Comparison of ENCODE assay signal across 18 cellular contexts in the genomic region with DNA sequence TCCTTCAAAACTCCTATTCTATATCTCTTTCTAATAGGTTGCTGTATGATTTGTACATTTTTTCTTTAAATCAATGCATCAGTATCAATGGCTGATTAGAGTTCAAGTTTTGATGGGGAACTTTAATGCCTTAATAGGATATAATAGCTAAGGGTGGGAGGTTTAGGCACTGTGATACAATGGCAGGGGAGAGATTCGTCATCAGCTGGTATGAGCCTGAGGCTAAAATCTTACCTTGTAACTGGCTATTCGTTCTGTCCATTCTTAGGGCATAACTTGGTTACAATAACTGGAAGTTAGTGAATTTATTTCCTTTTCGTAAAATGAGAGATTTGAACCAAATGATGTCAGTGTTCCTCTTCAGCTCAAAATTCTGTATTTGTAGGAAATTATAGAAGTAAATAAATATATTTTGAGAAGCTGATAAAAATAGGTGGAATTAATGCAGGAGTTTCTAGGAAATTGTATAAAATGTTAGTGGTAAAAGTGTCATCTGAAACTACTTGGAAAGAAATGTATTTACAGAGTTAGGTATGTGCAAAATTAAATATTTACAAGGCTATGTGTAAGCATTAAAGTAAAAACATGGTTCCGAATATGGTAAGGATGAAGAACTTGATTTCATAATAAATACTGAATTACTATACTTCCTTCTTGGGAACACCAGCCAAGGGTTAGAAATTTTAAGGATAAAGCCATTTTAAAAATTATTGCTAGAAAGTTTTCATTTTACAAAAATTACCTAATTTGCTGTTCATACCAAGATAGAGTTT. TPM values are rescaled to one million over a fixed set of nuclear protein-coding genes. Genes with fewer than 3 reads are reported as not detected.
DNase-seq lines count a peak whose midpoint lies in the region; ATAC-seq and TF ChIP-seq lines count a peak whose summit lies in the region.
"Had no signal": no experiment of that assay in that cellular context is flagged by ENCODE, and none has a peak within 500 bp of the region (broad histone marks: within the 10 kb centered on the region; RNA-seq: fewer than 3 reads in every experiment).

No MANE protein-coding gene starts in this region.

- H3K4me1 Mint-ChIP-seq in natural killer cell: no peaks in the 10 kb centered on the region

- H3F3A ChIP-seq in PC-3 (ENCODE audit: low read length, unreplicated experiment): peaks cover 15% of the 10 kb centered on the region

- H2AFZ ChIP-seq in PC-3 (ENCODE audit: low read length): no peak overlapping the region
- H2AFZ ChIP-seq in mammary epithelial cell (ENCODE audit: low read depth, low read length): no peak overlapping the region

- no peaks in the 10 kb centered on the region for H3K9me3 Mint-ChIP-seq in natural killer cell
- H3K9me3 Mint-ChIP-seq: CD8-positive, alpha-beta T cell had no signal

- H3K4me1 ChIP-seq in PC-3 (ENCODE audit: insufficient read depth, low read length) (peaks cover 42% of the 10 kb centered on the region), mammary epithelial cell (ENCODE audit: insufficient read depth, low read length) (peaks cover 24% of the 10 kb centered on the region), neutrophil (ENCODE audit: control insufficient read depth in 1 of 2, insufficient read depth in 1 of 2, low read depth in 1 of 2, low read length in 1 of 2) (peaks cover 43 to 56% of the 10 kb centered on the region in 2 experiments)

- 0 out of 2 replicates have a peak overlapping the region, but pooled peaks have one; percentile 1 for H3K9ac ChIP-seq in PC-3 (ENCODE audit: low read length)
- no peak overlapping the region for H3K9ac ChIP-seq in mammary epithelial cell (ENCODE audit: insufficient read depth, low read length)

- no peak overlapping the region; the same call in 1 of the 2 replicates for H3K4me3 ChIP-seq in PC-3 (ENCODE audit: low read length)
- H3K4me3 ChIP-seq in mammary epithelial cell (replicated peaks in 1 of 3; ENCODE audit: insufficient read depth in 1 of 3, low read depth in 2 of 3, low read length in 3 of 3): no peak overlapping the region
- peak overlapping the region in 1 of 2 experiments; percentile 53 for H3K4me3 ChIP-seq in neutrophil (ENCODE audit: low read depth in 1 of 2, low read length in 1 of 2)
- H3K4me3 ChIP-seq: A549 had no signal

- 50% methylated on average over 4 of the region's 4 CpGs for WGBS in mammary epithelial cell (ENCODE audit: low coverage, missing lambda C conversion rate)

- H3K79me2 ChIP-seq in PC-3 (ENCODE audit: low read length): no peaks in the 10 kb centered on the region
- no peaks in the 10 kb centered on the region for H3K79me2 ChIP-seq in mammary epithelial cell (ENCODE audit: insufficient read depth, low read length)

- H3K27ac ChIP-seq in PC-3 (ENCODE audit: low read length) (peak overlapping the region; percentile 72), mammary epithelial cell (ENCODE audit: insufficient read depth, low read depth, low read length) (no peak overlapping the region), neutrophil (peak overlapping the region; percentile 98)
- H3K27ac ChIP-seq: A549 had no signal

- H3K9me3 ChIP-seq in PC-3 (ENCODE audit: low read length) (no peaks in the 10 kb centered on the region), mammary epithelial cell (replicated peaks; ENCODE audit: insufficient read depth, low read length) (no peaks in the 10 kb centered on the region), neutrophil (no peaks in the 10 kb centered on the region)

- DNase-seq in EL (peak; percentile 49), PC-3 (peak; percentile 85), mammary epithelial cell (peak; percentile 48), natural killer cell (no peak), C1 segment of cervical spinal cord (lab: John Stamatoyannopoulos, UW) (no peak), hippocampal formation (lab: John Stamatoyannopoulos, UW) (no peak)
- DNase-seq: Calu3; CD8-positive, alpha-beta T cell; KG1; NCI-H1417 treated with DMSO at 0.1 percent for 48 hours; NCI-H187 treated with DMSO at 0.1 percent for 48 hours; NCI-H226; NCI-H526; SHP77 had no signal

- H3K36me3 Mint-ChIP-seq in natural killer cell: no peaks in the 10 kb centered on the region
- H3K36me3 Mint-ChIP-seq: CD8-positive, alpha-beta T cell had no signal

- CTCF ChIA-PET in PC-3 (lab: Charles Lee) (interaction anchor here (1.0 kb wide), 2 partner anchors 96 to 150 kb away, joined by 3 to 11 read pairs; no protein-coding TSS in a partner anchor), mammary epithelial cell (lab: Charles Lee; ENCODE audit: low non-redundant PET) (no interaction called here)

- dilution Hi-C loops in mammary epithelial cell (cut with HindIII; ENCODE audit: low sequenced_read_pairs): no loop called here

- no peak overlapping the region for H3K4me3 Mint-ChIP-seq in natural killer cell
- H3K4me3 Mint-ChIP-seq: CD8-positive, alpha-beta T cell had no signal

- POLR2A ChIA-PET in PC-3 (lab: Charles Lee; ENCODE audit: unreplicated experiment): interaction anchor here (0.6 to 1.2 kb wide), 3 partner anchors 26 to 72 kb away, joined by 3 to 8 read pairs (median 3); partner anchors contain the start of gene NAMPT

- in situ Hi-C loops in mammary epithelial cell (cut with MboI; ENCODE audit: low sequenced_read_pairs in 2 of 2): no loop called here

- H4K20me1 ChIP-seq in PC-3 (ENCODE audit: low read length) (no peaks in the 10 kb centered on the region), mammary epithelial cell (ENCODE audit: insufficient read depth, low read length) (no peaks in the 10 kb centered on the region)

- H3K27me3 ChIP-seq in PC-3 (ENCODE audit: low read length) (no peaks in the 10 kb centered on the region), mammary epithelial cell (ENCODE audit: insufficient read depth, low read length) (no peaks in the 10 kb centered on the region), neutrophil (no peaks in the 10 kb centered on the region)

- H3K36me3 ChIP-seq in PC-3 (ENCODE audit: low read depth, low read length): no peaks in the 10 kb centered on the region
- no peaks in the 10 kb centered on the region for H3K36me3 ChIP-seq in mammary epithelial cell (ENCODE audit: insufficient read depth, low read length)
- H3K36me3 ChIP-seq in neutrophil: no peaks in the 10 kb centered on the region

- H3K4me2 ChIP-seq in PC-3 (ENCODE audit: low read length) (peak overlapping the region; percentile 69), mammary epithelial cell (ENCODE audit: insufficient read depth, low read depth, low read length) (peak overlapping the region; percentile 46)
- H3K4me2 ChIP-seq: A549 had no signal

- TF ChIP-seq CTCF in PC-3 (conservative IDR thresholded peaks at IDR 0.05; ENCODE audit: low read depth, low read length) (no peak), mammary epithelial cell (conservative IDR thresholded peaks at IDR 0.05 in 1 of 2, IDR thresholded peaks at IDR 0.05 in 1 of 2; ENCODE audit: extremely low read depth in 1 of 2, insufficient read depth in 1 of 2, low read depth in 1 of 2, low read length in 2 of 2) (no peak), neutrophil (IDR thresholded peaks at IDR 0.05) (no peak), natural killer cell (IDR thresholded peaks at IDR 0.05) (no peak)

- BruUV-seq in PC-3 (replicated peaks; lab: Mats Ljungman, UMichigan): TSS peak; percentile 29
- no TSS peak for BruUV-seq in mammary epithelial cell (replicated peaks; lab: Mats Ljungman, UMichigan)

- intact Hi-C loops in PC-3 (cut with micrococcal nuclease): loop anchor here (1.0 to 2.0 kb wide), 2 partner anchors 19 to 27 kb away; no protein-coding TSS in a partner anchor
- intact Hi-C loops in mammary epithelial cell (cut with micrococcal nuclease): loop anchor here (2.0 kb wide), 1 partner anchor 35 kb away; no protein-coding TSS in a partner anchor
- intact Hi-C loops in natural killer cell (cut with micrococcal nuclease): no loop called here

- no peak overlapping the region for H3K27ac Mint-ChIP-seq in natural killer cell
- H3K27ac Mint-ChIP-seq: CD8-positive, alpha-beta T cell had no signal

- peaks cover 14 to 25% of the 10 kb centered on the region in 2 donors for H3K27me3 Mint-ChIP-seq in natural killer cell (ENCODE audit: low read depth in 2 of 2)

- no peaks in the 10 kb centered on the region for H3K9me2 ChIP-seq in PC-3 (replicated peaks; ENCODE audit: low read length)

- ATAC-seq in PC-3 (peak; percentile 61), natural killer cell (no peak), GM18867 (IDR thresholded peaks at IDR 0.05; ENCODE audit: unreplicated experiment) (no peak)
- ATAC-seq: A549; CD8-positive, alpha-beta T cell; HepG2 had no signal

RNA-seq across cellular contexts. Expression of gene NAMPT, which starts 27.5 kb away (rescaled TPM):
- total RNA-seq in PC-3 (2014; rRNA removed) (55.2 and 66.0 TPM in 2 replicates), mammary epithelial cell (100 to 1,000 TPM in 1 of 2 donors, 10 to 100 TPM in 1; 93.7 to 132 TPM), natural killer cell (100 to 1,000 TPM; 194 to 414 (median 270) TPM)
- polyA plus RNA-seq in mammary epithelial cell: 55.5 TPM
- 35.1 TPM for polyA minus RNA-seq in mammary epithelial cell

Comparison
In these comparisons a context has a peak if more than half of its experiments do, and no peak if none do; other contexts are left out.
1. DNase-seq: peak in EL (single experiment), PC-3 (single experiment) and mammary epithelial cell (single experiment); none in natural killer cell (single experiment), C1 segment of cervical spinal cord (0 of 14) and hippocampal formation (0 of 2).